In the genomic region with DNA sequence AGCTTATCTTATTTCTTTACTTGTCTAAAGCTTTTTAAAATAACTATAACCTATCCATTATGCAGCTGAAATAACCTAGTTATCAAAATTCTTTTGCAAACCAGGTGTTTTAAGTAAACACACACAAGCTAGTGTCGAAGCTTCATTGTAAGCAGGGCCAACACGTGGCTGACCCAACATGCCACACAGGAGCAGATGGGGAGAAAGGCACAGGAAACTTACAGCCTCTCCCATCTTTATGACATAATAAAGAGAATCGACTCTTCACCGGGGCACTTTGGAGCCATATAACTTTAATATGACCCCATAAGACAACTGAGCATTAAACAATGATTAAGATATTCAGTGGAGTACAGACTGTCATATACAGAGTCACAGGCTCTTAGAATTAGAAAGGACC, we compare ENCODE assay signal across 28 cellular contexts.
"Had no signal": no experiment of that assay in that cellular context is flagged by ENCODE, and none has a peak within 500 bp of the region (broad histone marks: within the 10 kb centered on the region; RNA-seq: fewer than 3 reads in every experiment).

No MANE protein-coding gene starts in this region.

- H3K4me3 ChIP-seq: esophagus squamous epithelium, heart right ventricle, lung, neural progenitor cell, psoas muscle, skin epidermis, stomach, thyroid gland had no signal

- H3K9me3 ChIP-seq: esophagus squamous epithelium, heart right ventricle, psoas muscle, stomach, thyroid gland had no signal

- DNase-seq: cortex of kidney; effector memory CD8-positive, alpha-beta T cell; erythroblast; esophagus squamous epithelium; foreskin melanocyte; glutamatergic neuron; heart right ventricle; hypothalamus; immature natural killer cell; islet precursor cell; kidney glomerular epithelial cell; left ventricle myocardium superior; naive B cell; nucleus accumbens; posterior cingulate gyrus; psoas muscle; right cardiac atrium; stimulated activated CD4-positive, alpha-beta T cell treated with anti-CD3 and anti-CD28 coated beads, Interleukin-15, amount 100 ng/mL, for 24 hours; stimulated activated CD4-positive, alpha-beta T cell treated with anti-CD3 and anti-CD28 coated beads, Interleukin-2, amount 100 ng/mL, for 48 hours; stimulated activated naive CD4-positive, alpha-beta T cell treated with Interleukin-2 at 50 U/mL for 16 hours; stomach; thyroid gland had no signal

- H3K4me1 ChIP-seq: esophagus squamous epithelium, neural progenitor cell, psoas muscle, stomach had no signal

- H2AFZ ChIP-seq: neural progenitor cell had no signal

- H3K4me2 ChIP-seq: neural progenitor cell had no signal

- H3K27ac ChIP-seq: esophagus squamous epithelium, heart right ventricle, neural progenitor cell, psoas muscle, skin epidermis, stomach, thyroid gland had no signal

- H3K9ac ChIP-seq: neural progenitor cell had no signal

- ATAC-seq: effector memory CD8-positive, alpha-beta T cell; heart right ventricle; left ventricle myocardium superior; natural killer cell treated with Interleukin-12 subunit alpha and Interleukin-12 subunit beta and Interleukin-15 and Interleukin-18, amount 100 ng/mL, for 72 hours; psoas muscle; right cardiac atrium; stimulated activated effector memory CD8-positive, alpha-beta T cell treated with anti-CD3 and anti-CD28 coated beads, Interleukin-12 subunit alpha, Interleukin-12 subunit beta, amount 100 ng/mL, for 72 hours had no signal

- FAIRE-seq: endometrium had no signal

- H3K36me3 ChIP-seq: heart right ventricle, neural progenitor cell, thyroid gland had no signal

- H3K27me3 ChIP-seq: esophagus squamous epithelium, heart right ventricle, neural progenitor cell, stomach, thyroid gland had no signal
